Comparison of ENCODE assay signal across 8 cellular contexts in genomic region chr1:85274969-85275453, GRCh38. TPM values are rescaled to one million over a fixed set of nuclear protein-coding genes. Genes with fewer than 3 reads are reported as not detected.
A peak's percentile ranks its signal among the peaks of the same experiment; 100 is the strongest.
DNase-seq lines count a peak whose midpoint lies in the region; ATAC-seq, FAIRE-seq and TF ChIP-seq lines count a peak whose summit lies in the region.

No MANE protein-coding gene starts in this region.

- H3K4me2 ChIP-seq in PC-3 (ENCODE audit: low read length): peak overlapping the region; percentile 88
- peak overlapping the region; percentile 66 to 86 for H3K4me2 ChIP-seq in H1 (ENCODE audit: insufficient read depth in 1 of 2, low read depth in 2 of 2, low read length in 2 of 2)

- peak overlapping the region; percentile 85 for H3K4me3 Mint-ChIP-seq in activated CD8-positive, alpha-beta memory T cell treated with anti-CD3 and anti-CD28 coated beads, Interleukin-2, amount 10 ng/mL, durations not matched to agents 7 days and 5 days

- peak overlapping the region; percentile 84 for H3K9ac ChIP-seq in PC-3 (ENCODE audit: low read length)
- peak overlapping the region in 1 of 4 experiments; percentile 88; a peak in 4 of 7 replicates for H3K9ac ChIP-seq in H1 (replicated peaks in 1 of 4; ENCODE audit: extremely low read depth in 1 of 4, low read depth in 3 of 4, low read length in 3 of 4)

- no peak for TF ChIP-seq POLR2A in H1 (IDR thresholded peaks at IDR 0.05; ENCODE audit: control extremely low read depth in 1 of 2, low read depth in 2 of 2, low read length in 2 of 2)

- no peak for DNase-seq in activated CD8-positive, alpha-beta memory T cell treated with anti-CD3 and anti-CD28 coated beads, Interleukin-2, amount 10 ng/mL, durations not matched to agents 7 days and 5 days
- DNase-seq in activated CD8-positive, alpha-beta memory T cell treated with anti-CD3 and anti-CD28 coated beads for 24 hours: no peak
- peak; percentile 84 for DNase-seq in PC-3
- DNase-seq in H1 (ENCODE audit: low read depth in 1 of 2, low spot score in 2 of 2): no peak
- no peak for DNase-seq in GM13976 (ENCODE audit: low spot score)
- no peak for DNase-seq in iPS-NIHi11 (ENCODE audit: low spot score)

- no peak for ATAC-seq in activated CD8-positive, alpha-beta memory T cell treated with anti-CD3 and anti-CD28 coated beads, Interleukin-2, amount 10 ng/mL, durations not matched to agents 7 days and 5 days
- ATAC-seq in PC-3 (peak; percentile 18), GM21381 (IDR thresholded peaks at IDR 0.05; ENCODE audit: unreplicated experiment) (no peak)

- no peak overlapping the region for H2BK12ac ChIP-seq in H1 (ENCODE audit: low read depth, low read length)

- H3K4me1 ChIP-seq in PC-3 (ENCODE audit: insufficient read depth, low read length) (peaks cover 45% of the 10 kb centered on the region), H1 (replicated peaks in 1 of 4; ENCODE audit: control insufficient read depth in 3 of 4, insufficient read depth in 4 of 4, low read length in 3 of 4) (peaks cover 0 to 6% (median 0%) of the 10 kb centered on the region in 4 experiments; a peak in 1 of 7 replicates), neutrophil (ENCODE audit: control insufficient read depth in 1 of 2, insufficient read depth in 1 of 2, low read depth in 1 of 2, low read length in 1 of 2) (peaks cover 45 to 54% of the 10 kb centered on the region in 2 experiments)

- intact Hi-C loops in PC-3 (cut with micrococcal nuclease): no loop called here

- H3K9me2 ChIP-seq in PC-3 (replicated peaks; ENCODE audit: low read length): no peaks in the 10 kb centered on the region

- H4K91ac ChIP-seq in H1 (replicated peaks; ENCODE audit: insufficient read length, low read length): no peak overlapping the region

- no peak overlapping the region for H2BK20ac ChIP-seq in H1 (ENCODE audit: low read length)

- CTCF ChIA-PET in activated CD8-positive, alpha-beta memory T cell treated with anti-CD3 and anti-CD28 coated beads, Interleukin-2, amount 10 ng/mL, durations not matched to agents 7 days and 5 days (lab: Charles Lee): interaction anchor here (1.8 to 5.6 kb wide), 5 partner anchors 11 to 330 kb away, joined by 5 to 38 read pairs (median 21); partner anchors contain the start of gene C1orf52
- CTCF ChIA-PET in PC-3 (lab: Charles Lee): no interaction called here
- CTCF ChIA-PET in H1 (lab: Charles Lee; ENCODE audit: partially characterized antibody): interaction anchor here (3.0 to 9.5 kb wide), 2 partner anchors 14 to 20 kb away, joined by 11 to 65 read pairs; partner anchors contain the start of gene C1orf52

- no peak overlapping the region for H3K18ac ChIP-seq in H1 (ENCODE audit: extremely low read depth, low read length)

- no peaks in the 10 kb centered on the region for H3K9me3 Mint-ChIP-seq in activated CD8-positive, alpha-beta memory T cell treated with anti-CD3 and anti-CD28 coated beads, Interleukin-2, amount 10 ng/mL, durations not matched to agents 7 days and 5 days (ENCODE audit: low read depth)

- H3K56ac ChIP-seq in H1 (replicated peaks; ENCODE audit: insufficient read length, low read depth, low read length): no peak overlapping the region

- H2BK5ac ChIP-seq in H1 (ENCODE audit: low read depth, low read length): no peak overlapping the region

- peaks cover 29% of the 10 kb centered on the region for H3K36me3 Mint-ChIP-seq in activated CD8-positive, alpha-beta memory T cell treated with anti-CD3 and anti-CD28 coated beads, Interleukin-2, amount 10 ng/mL, durations not matched to agents 7 days and 5 days

- H3K79me2 ChIP-seq in PC-3 (ENCODE audit: low read length) (peaks cover 63% of the 10 kb centered on the region), H1 (ENCODE audit: control insufficient read depth in 1 of 2, insufficient read depth in 2 of 2, low read length in 2 of 2) (peaks cover 9 to 46% of the 10 kb centered on the region in 2 experiments)

- peaks cover 13% of the 10 kb centered on the region for H3K27me3 Mint-ChIP-seq in activated CD8-positive, alpha-beta memory T cell treated with anti-CD3 and anti-CD28 coated beads, Interleukin-2, amount 10 ng/mL, durations not matched to agents 7 days and 5 days

- H3K27ac Mint-ChIP-seq in activated CD8-positive, alpha-beta memory T cell treated with anti-CD3 and anti-CD28 coated beads, Interleukin-2, amount 10 ng/mL, durations not matched to agents 7 days and 5 days: peak overlapping the region; percentile 88

- H3K9me3 ChIP-seq in PC-3 (ENCODE audit: low read length) (no peaks in the 10 kb centered on the region), H1 (ENCODE audit: insufficient read depth in 2 of 2, low read depth in 1 of 2, low read length in 1 of 2) (no peaks in the 10 kb centered on the region), neutrophil (no peaks in the 10 kb centered on the region)

- H3K23me2 ChIP-seq in H1 (ENCODE audit: low read depth, low read length): peaks cover 7% of the 10 kb centered on the region

- no TSS peak for BruUV-seq in PC-3 (replicated peaks; lab: Mats Ljungman, UMichigan)

- in situ Hi-C loops in GM13976 (cut with MboI; ENCODE audit: low sequenced_read_pairs, unreplicated experiment): no loop called here

- H2BK120ac ChIP-seq in H1 (replicated peaks; ENCODE audit: low read depth, low read length): no peak overlapping the region

- no peak overlapping the region for H2BK15ac ChIP-seq in H1 (ENCODE audit: low read length)

- no peak overlapping the region for H3K23ac ChIP-seq in H1 (ENCODE audit: insufficient read length)

- TF ChIP-seq RAD21 in H1 (IDR thresholded peaks at IDR 0.05 in 1 of 2, conservative IDR thresholded peaks at IDR 0.05 in 1 of 2; ENCODE audit: low read depth in 2 of 2, low read length in 2 of 2): no peak

- 91% methylated on average over 1 of the region's 1 CpG; no CpG with 5 or more reads in 1 of the 2 experiments for WGBS in H1 (ENCODE audit: extremely low coverage in 1 of 2, insufficient coverage in 1 of 2, insufficient read length in 1 of 2, insufficient replicate concordance in 2 of 2, low coverage in 1 of 2, low lambda C conversion rate in 2 of 2, missing lambda C conversion rate in 1 of 2), 2 experiments

- no peak for TF ChIP-seq EP300 in H1 (IDR thresholded peaks at IDR 0.05; ENCODE audit: borderline replicate concordance in 1 of 2, low read depth in 2 of 2, low read length in 2 of 2)

- POLR2A ChIA-PET in PC-3 (lab: Charles Lee; ENCODE audit: unreplicated experiment) (no interaction called here), H1 (lab: Charles Lee; ENCODE audit: partially characterized antibody) (interaction anchor here (0.7 to 2.1 kb wide), 3 partner anchors 11 to 226 kb away, joined by 3 to 11 read pairs (median 4); partner anchors contain the start of gene C1orf52)

- no peak overlapping the region for H2AFZ ChIP-seq in PC-3 (ENCODE audit: low read length)
- no peak overlapping the region for H2AFZ ChIP-seq in H1 (ENCODE audit: low read length)

- H4K5ac ChIP-seq in H1 (ENCODE audit: insufficient read length, low read depth, low read length): no peak overlapping the region

- no peak for TF ChIP-seq CTCF in PC-3 (conservative IDR thresholded peaks at IDR 0.05; ENCODE audit: low read depth, low read length)
- TF ChIP-seq CTCF in H1 (IDR thresholded peaks at IDR 0.05; ENCODE audit: control extremely low read depth in 1 of 3, insufficient read depth in 1 of 3, low read depth in 1 of 3, low read length in 3 of 3): no peak
- TF ChIP-seq CTCF in neutrophil (IDR thresholded peaks at IDR 0.05): no peak
- no peak for TF ChIP-seq CTCF in GM13976 (IDR thresholded peaks at IDR 0.05; ENCODE audit: borderline replicate concordance, control extremely low read depth, extremely low read depth, insufficient read depth, missing control alignments)

- no peak overlapping the region for H3K14ac ChIP-seq in H1 (ENCODE audit: insufficient read length)

- 0 out of 2 replicates have a peak, but pooled peaks cover 2% of the 10 kb centered on the region for H3K79me1 ChIP-seq in H1 (ENCODE audit: low read depth, low read length)

- H3K27ac ChIP-seq in PC-3 (ENCODE audit: low read length) (peak overlapping the region; percentile 66), H1 (ENCODE audit: low read depth, low read length) (peak overlapping the region; percentile 84; the same call in 1 of the 2 replicates), neutrophil (peak overlapping the region; percentile 93)

- H3K4me1 Mint-ChIP-seq in activated CD8-positive, alpha-beta memory T cell treated with anti-CD3 and anti-CD28 coated beads, Interleukin-2, amount 10 ng/mL, durations not matched to agents 7 days and 5 days: peaks cover 49% of the 10 kb centered on the region

- H4K8ac ChIP-seq in H1 (ENCODE audit: extremely low read depth, insufficient read depth, low read length): no peak overlapping the region

- H3K36me3 ChIP-seq in PC-3 (ENCODE audit: low read depth, low read length) (peaks cover 34% of the 10 kb centered on the region), H1 (ENCODE audit: control insufficient read depth in 2 of 4, insufficient read depth in 4 of 4, low read length in 3 of 4) (peaks cover 0 to 13% (median 5%) of the 10 kb centered on the region in 4 experiments; a peak in 5 of 8 replicates), neutrophil (peaks cover 25% of the 10 kb centered on the region)

- no peak for FAIRE-seq in H1 (lab: Jason Lieb, UNC)

- no peak overlapping the region for H3K4ac ChIP-seq in H1 (replicated peaks; ENCODE audit: insufficient read length, low read depth, low read length)

- no peaks in the 10 kb centered on the region for H3F3A ChIP-seq in PC-3 (ENCODE audit: low read length, unreplicated experiment)

- H4K20me1 ChIP-seq in PC-3 (ENCODE audit: low read length) (peaks cover 30% of the 10 kb centered on the region), H1 (replicated peaks in 1 of 2; ENCODE audit: control insufficient read depth in 1 of 2, insufficient read depth in 2 of 2, low read length in 2 of 2) (peaks cover 2% of the 10 kb centered on the region in 2 experiments)

- no peak overlapping the region for H2AK5ac ChIP-seq in H1 (ENCODE audit: low read depth, low read length)

- H3K27me3 ChIP-seq in PC-3 (ENCODE audit: low read length) (no peaks in the 10 kb centered on the region), H1 (replicated peaks in 1 of 4; ENCODE audit: control insufficient read depth in 3 of 4, extremely low read depth in 1 of 4, insufficient read depth in 3 of 4, low read length in 3 of 4) (no peaks in the 10 kb centered on the region), neutrophil (peaks cover 6% of the 10 kb centered on the region)

- H3K4me3 ChIP-seq in PC-3 (ENCODE audit: low read length): peak overlapping the region; percentile 89
- peak overlapping the region; percentile 81 to 99 (median 91); a peak in 6 of 8 replicates for H3K4me3 ChIP-seq in H1 (ENCODE audit: extremely low read depth in 1 of 4, insufficient read depth in 2 of 4, low read depth in 3 of 4, low read length in 4 of 4)
- peak overlapping the region; percentile 73 to 98 for H3K4me3 ChIP-seq in neutrophil (ENCODE audit: low read depth in 1 of 2, low read length in 1 of 2)

RNA-seq across cellular contexts. Expression of gene BCL10, which starts 1.4 kb away (rescaled TPM):
- 10 to 100 TPM; 23.9 to 26.9 TPM for total RNA-seq in activated CD8-positive, alpha-beta memory T cell treated with anti-CD3 and anti-CD28 coated beads, Interleukin-2, amount 10 ng/mL, durations not matched to agents 7 days and 5 days
- total RNA-seq in PC-3 (2014; rRNA removed): 28.1 and 29.9 TPM in 2 replicates
- total RNA-seq in H1 (2021; fragmentation: NEBNext Ultra II Directional; extraction: Animal tissue kit (Norgen Biotek cat#: 25700)): 24.6 and 29.6 TPM in 2 replicates
- polyA plus RNA-seq in H1 (2011; rRNA removed): 5.0 and 7.4 TPM in 2 replicates
- 4.9 TPM for polyA plus RNA-seq in H1 (2011; cell fraction: cytosol; rRNA removed)
- 3.1 TPM for polyA plus RNA-seq in H1 (2011; cell fraction: nucleus; rRNA removed)
- polyA plus RNA-seq in H1 (2012, experiment 1 of 2): 7.3 to 15.0 TPM (median 10.0 TPM) in 4 replicates
- polyA plus RNA-seq in H1 (2012, experiment 2 of 2): 3.6 TPM
- 10.8 TPM for polyA plus RNA-seq in H1 (2013, experiment 1 of 2)
- 10.2 TPM for polyA plus RNA-seq in H1 (2013, experiment 2 of 2)
- 8.9 and 10.2 TPM in 2 replicates for polyA minus RNA-seq in H1 (2011; rRNA and poly(A)+ RNA removed)
- polyA minus RNA-seq in H1 (2011; cell fraction: cytosol; rRNA and poly(A)+ RNA removed): 9.8 TPM
- 30.0 TPM for polyA minus RNA-seq in H1 (2011; cell fraction: nucleus; rRNA and poly(A)+ RNA removed)

RNA-seq across cellular contexts. Expression of gene C1orf52, which starts 15.5 kb away (rescaled TPM):
- total RNA-seq in activated CD8-positive, alpha-beta memory T cell treated with anti-CD3 and anti-CD28 coated beads, Interleukin-2, amount 10 ng/mL, durations not matched to agents 7 days and 5 days: 10 to 100 TPM; 23.5 to 28.7 TPM
- total RNA-seq in PC-3 (2014; rRNA removed): 59.9 and 61.0 TPM in 2 replicates
- 39.1 and 39.3 TPM in 2 replicates for total RNA-seq in H1 (2021; fragmentation: NEBNext Ultra II Directional; extraction: Animal tissue kit (Norgen Biotek cat#: 25700))
- polyA plus RNA-seq in H1 (2011; rRNA removed): 29.2 and 46.9 TPM in 2 replicates
- 41.8 TPM for polyA plus RNA-seq in H1 (2011; cell fraction: cytosol; rRNA removed)
- polyA plus RNA-seq in H1 (2011; cell fraction: nucleus; rRNA removed): 75.0 TPM
- polyA plus RNA-seq in H1 (2012, experiment 1 of 2): 31.4 to 42.3 TPM (median 37.7 TPM) in 4 replicates
- polyA plus RNA-seq in H1 (2012, experiment 2 of 2): 7.8 TPM
- polyA plus RNA-seq in H1 (2013, experiment 1 of 2): 31.6 TPM
- 33.4 TPM for polyA plus RNA-seq in H1 (2013, experiment 2 of 2)
- polyA minus RNA-seq in H1 (2011; rRNA and poly(A)+ RNA removed): 20.1 and 22.6 TPM in 2 replicates
- 23.6 TPM for polyA minus RNA-seq in H1 (2011; cell fraction: cytosol; rRNA and poly(A)+ RNA removed)
- polyA minus RNA-seq in H1 (2011; cell fraction: nucleus; rRNA and poly(A)+ RNA removed): 32.0 TPM
